ENCODE assay signal across 19 cellular contexts in the genomic region with DNA sequence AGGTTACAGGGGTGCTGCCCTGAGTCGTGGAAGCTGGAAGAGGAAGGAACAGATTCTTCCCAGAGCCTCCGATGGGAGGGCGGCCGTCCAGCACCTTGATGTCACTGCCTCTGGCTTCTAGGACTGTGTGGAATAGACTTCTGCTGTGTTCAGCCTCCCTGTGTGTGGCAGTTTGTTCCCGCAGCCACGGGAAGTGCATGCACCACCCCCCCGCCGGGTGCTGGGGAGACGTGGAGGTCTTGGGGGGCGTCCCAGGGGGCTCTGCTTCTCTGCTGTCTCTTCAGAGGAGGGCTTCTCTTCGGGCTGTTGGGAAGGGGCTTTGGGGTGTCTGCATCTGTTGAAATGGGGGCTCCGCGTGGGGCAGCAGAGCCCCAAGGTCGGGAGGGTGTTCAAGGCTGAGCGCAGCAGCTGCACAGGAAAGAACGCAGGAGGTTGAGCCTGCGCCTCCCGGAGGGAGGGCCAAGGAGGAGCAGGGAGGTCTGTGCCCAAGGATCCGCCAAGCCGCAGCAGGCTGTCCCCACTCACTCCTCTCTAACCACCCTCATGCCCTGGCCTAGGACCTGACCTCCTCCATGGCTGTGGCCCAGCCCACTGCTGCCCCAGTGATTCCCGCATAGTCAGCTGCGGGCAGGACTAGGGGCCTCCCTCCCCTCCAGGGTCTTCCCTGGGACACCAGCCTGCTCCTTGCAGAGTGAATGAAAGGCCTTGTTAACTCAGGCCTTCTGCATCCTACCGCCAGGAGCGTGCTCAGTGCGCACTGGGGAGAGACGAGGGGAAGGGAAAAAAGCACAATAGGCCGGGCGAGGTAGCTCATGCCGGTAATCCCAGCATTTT. TPM values are rescaled to one million over a fixed set of nuclear protein-coding genes. Genes with fewer than 3 reads are reported as not detected.
"Had no signal": no experiment of that assay in that cellular context is flagged by ENCODE, and none has a peak within 500 bp of the region (broad histone marks: within the 10 kb centered on the region; RNA-seq: fewer than 3 reads in every experiment).

No MANE protein-coding gene starts in this region.

- H3K36me3 Mint-ChIP-seq: activated naive CD4-positive, alpha-beta T cell treated with anti-CD3 and anti-CD28 coated beads, Interleukin-2, amount 10 ng/mL, durations not matched to agents 7 days and 5 days; mesothelial cell of epicardium; natural killer cell treated with Interleukin-12 subunit alpha and Interleukin-12 subunit beta and Interleukin-15 and Interleukin-18, amount 100 ng/mL, for 72 hours had no signal

- H3K4me3 Mint-ChIP-seq: activated CD4-positive, alpha-beta T cell treated with anti-CD3 and anti-CD28 coated beads, Interleukin-2, amount 10 ng/mL, durations not matched to agents 24 days and 14 days; activated naive CD4-positive, alpha-beta T cell treated with anti-CD3 and anti-CD28 coated beads, Interleukin-2, amount 10 ng/mL, durations not matched to agents 7 days and 5 days; central memory CD8-positive, alpha-beta T cell; mesothelial cell of epicardium; natural killer cell treated with Interleukin-12 subunit alpha and Interleukin-12 subunit beta and Interleukin-15 and Interleukin-18, amount 100 ng/mL, for 72 hours; stimulated activated naive CD8-positive, alpha-beta T cell treated with anti-CD3 and anti-CD28 coated beads, Interleukin-15, Interleukin-2, amounts not matched to agents 100 ng/mL and 50 ng/mL, for 24 hours; T-helper 2 cell treated with Interferon-gamma antibody and Interleukin-4, amounts not matched to agents 5 μg/mL and 100 μg/mL, for 36 hours had no signal

- H3K27me3 ChIP-seq: brain microvascular endothelial cell had no signal

- ATAC-seq: natural killer cell treated with Interleukin-12 subunit alpha and Interleukin-12 subunit beta and Interleukin-15 and Interleukin-18, amount 100 ng/mL, for 72 hours had no signal

- H3K36me3 ChIP-seq: brain microvascular endothelial cell, esophagus muscularis mucosa, lower lobe of right lung, transverse colon had no signal

- DNase-seq: activated CD4-positive, alpha-beta T cell treated with anti-CD3 and anti-CD28 coated beads, Interleukin-2, amount 10 ng/mL, durations not matched to agents 24 days and 14 days; activated CD8-positive, alpha-beta memory T cell treated with anti-CD3 and anti-CD28 coated beads for 24 hours; activated CD8-positive, alpha-beta memory T cell treated with anti-CD3 and anti-CD28 coated beads, Interleukin-2, amount 50 U/mL, for 48 hours; activated effector memory CD4-positive, alpha-beta T cell treated with Interleukin-2 at 50 U/mL for 16 hours; activated naive CD4-positive, alpha-beta T cell treated with anti-CD3 and anti-CD28 coated beads, Interleukin-2, amount 10 ng/mL, durations not matched to agents 7 days and 5 days; activated T-cell treated with anti-CD3 and anti-CD28 coated beads, Interleukin-2, amount 50 U/mL, for 48 hours; effector CD4-positive, alpha-beta T cell; lower lobe of right lung; occipital lobe; stimulated activated CD4-positive, alpha-beta T cell treated with anti-CD3 and anti-CD28 coated beads, Interleukin-2, amount 100 ng/mL, for 24 hours; transverse colon had no signal

- H3K27ac Mint-ChIP-seq: activated CD4-positive, alpha-beta T cell treated with anti-CD3 and anti-CD28 coated beads, Interleukin-2, amount 10 ng/mL, durations not matched to agents 24 days and 14 days; activated naive CD4-positive, alpha-beta T cell treated with anti-CD3 and anti-CD28 coated beads, Interleukin-2, amount 10 ng/mL, durations not matched to agents 7 days and 5 days; mesothelial cell of epicardium; stimulated activated naive CD8-positive, alpha-beta T cell treated with anti-CD3 and anti-CD28 coated beads, Interleukin-15, Interleukin-2, amounts not matched to agents 100 ng/mL and 50 ng/mL, for 24 hours; T-helper 2 cell treated with Interferon-gamma antibody and Interleukin-4, amounts not matched to agents 5 μg/mL and 100 μg/mL, for 36 hours had no signal

- H3K9me3 ChIP-seq: esophagus muscularis mucosa, lower lobe of right lung, transverse colon had no signal

- H3K9me3 Mint-ChIP-seq: activated CD4-positive, alpha-beta T cell treated with anti-CD3 and anti-CD28 coated beads, Interleukin-2, amount 10 ng/mL, durations not matched to agents 24 days and 14 days; central memory CD8-positive, alpha-beta T cell; mesothelial cell of epicardium; natural killer cell treated with Interleukin-12 subunit alpha and Interleukin-12 subunit beta and Interleukin-15 and Interleukin-18, amount 100 ng/mL, for 72 hours; stimulated activated naive CD8-positive, alpha-beta T cell treated with anti-CD3 and anti-CD28 coated beads, Interleukin-15, Interleukin-2, amounts not matched to agents 100 ng/mL and 50 ng/mL, for 24 hours; T-helper 2 cell treated with Interferon-gamma antibody and Interleukin-4, amounts not matched to agents 5 μg/mL and 100 μg/mL, for 36 hours had no signal

- H3K4me3 ChIP-seq: coronary artery, esophagus muscularis mucosa, lower lobe of right lung, transverse colon had no signal

- H3K27ac ChIP-seq: brain microvascular endothelial cell, coronary artery, esophagus muscularis mucosa, transverse colon had no signal

RNA-seq across cellular contexts. Expression of gene ROPN1L, which starts 45.0 kb away (rescaled TPM):
- total RNA-seq: activated CD4-positive, alpha-beta T cell treated with anti-CD3 and anti-CD28 coated beads, Interleukin-2, amount 10 ng/mL, durations not matched to agents 24 days and 14 days had no signal
